ENCODE assay signal across 11 cellular contexts in the genomic region with DNA sequence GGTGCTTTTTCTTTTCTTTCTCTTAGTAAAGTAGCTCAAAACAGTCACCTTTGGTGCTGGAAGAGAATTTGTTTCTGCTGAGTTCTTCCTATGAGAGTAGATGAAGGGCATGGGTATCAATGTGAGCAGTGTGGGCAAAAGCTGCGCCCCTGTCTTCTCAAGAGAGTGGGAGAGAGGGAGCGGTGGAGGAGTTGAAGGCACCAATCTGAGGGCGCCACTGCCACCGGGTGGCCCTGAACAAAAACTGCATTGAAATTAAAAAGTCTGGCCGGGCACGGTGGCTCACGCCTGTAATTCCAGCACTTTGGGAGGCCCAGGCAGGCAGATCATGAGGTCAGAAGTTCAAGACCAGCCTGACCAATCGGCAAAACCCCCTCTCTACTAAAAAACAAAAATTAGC. TPM values are rescaled to one million over a fixed set of nuclear protein-coding genes. Genes with fewer than 3 reads are reported as not detected.
DNase-seq lines count a peak whose midpoint lies in the region; ATAC-seq and TF ChIP-seq lines count a peak whose summit lies in the region.
"Had no signal": no experiment of that assay in that cellular context is flagged by ENCODE, and none has a peak within 500 bp of the region (broad histone marks: within the 10 kb centered on the region; RNA-seq: fewer than 3 reads in every experiment).

No MANE protein-coding gene starts in this region.

- 86 to 87% methylated on average over 8 of the region's 8 CpGs for WGBS in heart right ventricle, 2 donors

- POLR2A ChIA-PET in PC-3 (lab: Charles Lee; ENCODE audit: unreplicated experiment): no interaction called here

- ATAC-seq in heart right ventricle: no peak
- no peak for ATAC-seq in left cardiac atrium
- no peak for ATAC-seq in PC-3
- no peak for ATAC-seq in upper lobe of right lung
- no peak for ATAC-seq in lower lobe of right lung
- no peak for ATAC-seq in HG02981 (IDR thresholded peaks at IDR 0.05; ENCODE audit: unreplicated experiment)
- ATAC-seq: left lobe of liver had no signal

- peaks cover 18 to 100% (median 79%) of the 10 kb centered on the region in 9 donors for H3K36me3 ChIP-seq in heart right ventricle
- peaks cover 82% of the 10 kb centered on the region for H3K36me3 ChIP-seq in PC-3 (ENCODE audit: low read depth, low read length)
- peaks cover 92% of the 10 kb centered on the region for H3K36me3 ChIP-seq in upper lobe of right lung
- H3K36me3 ChIP-seq in lower lobe of right lung: peaks cover 98% of the 10 kb centered on the region

- H4K20me1 ChIP-seq in PC-3 (ENCODE audit: low read length): peaks cover 9% of the 10 kb centered on the region; the same call in 1 of the 2 replicates

- no peak overlapping the region for H2AFZ ChIP-seq in PC-3 (ENCODE audit: low read length)

- H3K4me3 ChIP-seq in heart right ventricle (no peak overlapping the region), PC-3 (ENCODE audit: low read length) (no peak overlapping the region), fibroblast of mammary gland (ENCODE audit: control insufficient read depth, low read depth, low read length) (no peak overlapping the region), upper lobe of right lung (no peak overlapping the region), lower lobe of right lung (no peak overlapping the region)

- no peak overlapping the region for H3K4me2 ChIP-seq in PC-3 (ENCODE audit: low read length)

- H3K4me1 ChIP-seq in heart right ventricle (peaks cover 16 to 31% (median 26%) of the 10 kb centered on the region in 9 donors), PC-3 (ENCODE audit: insufficient read depth, low read length) (0 out of 2 replicates have a peak, but pooled peaks cover 5% of the 10 kb centered on the region), upper lobe of right lung (peaks cover 22% of the 10 kb centered on the region), lower lobe of right lung (peaks cover 24% of the 10 kb centered on the region)

- H3K27me3 ChIP-seq in heart right ventricle: no peaks in the 10 kb centered on the region
- H3K27me3 ChIP-seq in PC-3 (ENCODE audit: low read length): no peaks in the 10 kb centered on the region
- H3K27me3 ChIP-seq in upper lobe of right lung: no peaks in the 10 kb centered on the region
- no peaks in the 10 kb centered on the region for H3K27me3 ChIP-seq in lower lobe of right lung (ENCODE audit: low read depth)

- H3F3A ChIP-seq in PC-3 (ENCODE audit: low read length, unreplicated experiment): no peaks in the 10 kb centered on the region

- no peak for DNase-seq in heart right ventricle
- DNase-seq in left cardiac atrium: no peak
- DNase-seq in PC-3: peak; percentile 18
- no peak for DNase-seq in fibroblast of mammary gland (ENCODE audit: low read depth)
- DNase-seq in upper lobe of right lung: no peak
- no peak for DNase-seq in lower lobe of right lung
- DNase-seq in activated effector memory CD4-positive, alpha-beta T cell treated with anti-CD3 and anti-CD28 coated beads, Interleukin-2, amount 50 U/mL, for 16 hours: no peak
- DNase-seq: small intestine had no signal

- H3K9ac ChIP-seq in PC-3 (ENCODE audit: low read length): no peak overlapping the region

- H3K9me3 ChIP-seq in heart right ventricle (no peaks in the 10 kb centered on the region), PC-3 (ENCODE audit: low read length) (no peaks in the 10 kb centered on the region), upper lobe of right lung (no peaks in the 10 kb centered on the region), lower lobe of right lung (no peaks in the 10 kb centered on the region)

- H3K27ac ChIP-seq in heart right ventricle (no peak overlapping the region), PC-3 (ENCODE audit: low read length) (no peak overlapping the region), upper lobe of right lung (no peak overlapping the region), lower lobe of right lung (no peak overlapping the region)

- intact Hi-C loops in heart right ventricle (cut with DNase I) (loop anchor here (5.0 to 10.0 kb wide), 7 partner anchors 64 to 296 kb away; a partner anchor contains a TSS), left cardiac atrium (cut with DNase I) (loop anchor here (5.0 to 10.0 kb wide), 4 partner anchors 84 to 294 kb away; a partner anchor contains a TSS), PC-3 (cut with micrococcal nuclease) (loop anchor here (5.0 to 10.0 kb wide), 2 partner anchors 71 to 154 kb away; a partner anchor contains a TSS), upper lobe of right lung (cut with DNase I) (no loop called here), lower lobe of right lung (cut with DNase I) (no loop called here)

- no peaks in the 10 kb centered on the region for H3K9me2 ChIP-seq in PC-3 (replicated peaks; ENCODE audit: low read length)

- TF ChIP-seq CTCF in heart right ventricle (IDR thresholded peaks at IDR 0.05) (peak in 5 of 9 donors; percentile 11 to 38 (median 26)), PC-3 (conservative IDR thresholded peaks at IDR 0.05; ENCODE audit: low read depth, low read length) (peak; percentile 57), fibroblast of mammary gland (conservative IDR thresholded peaks at IDR 0.05; ENCODE audit: control insufficient read depth, insufficient read depth, low read depth, low read length) (peak; percentile 32), upper lobe of right lung (IDR thresholded peaks at IDR 0.05) (peak; percentile 22), lower lobe of right lung (IDR thresholded peaks at IDR 0.05) (no peak)

- H3K79me2 ChIP-seq in PC-3 (ENCODE audit: low read length): peaks cover 36% of the 10 kb centered on the region

- CTCF ChIA-PET in PC-3 (lab: Charles Lee): no interaction called here

- BruUV-seq in PC-3 (replicated peaks; lab: Mats Ljungman, UMichigan): no TSS peak

RNA-seq across cellular contexts. Expression of a gene that starts 28.7 kb away (rescaled TPM):
- under 1 TPM in 5 of 10 donors, not detected in 5; 0.15 to 0.32 (median 0.17) TPM for total RNA-seq in heart right ventricle
- polyA plus RNA-seq in heart right ventricle: under 1 TPM in 1 of 2 donors, not detected in 1; 0.20 TPM
- total RNA-seq in left cardiac atrium: under 1 TPM in 1 of 2 donors, not detected in 1; 0.21 TPM
- not detected in 2 replicates for total RNA-seq in PC-3 (2014; rRNA removed)
- total RNA-seq in upper lobe of right lung: 2.5 TPM
- 2.3 TPM for total RNA-seq in lower lobe of right lung
- total RNA-seq: temporal lobe had no signal

Comparison
In these comparisons a context has a peak if more than half of its experiments do, and no peak if none do; other contexts are left out.
1. intact Hi-C loops: an anchor here in heart right ventricle (5.0 to 10.0 kb wide), left cardiac atrium (5.0 to 10.0 kb wide) and PC-3 (5.0 to 10.0 kb wide); none called in upper lobe of right lung and lower lobe of right lung.